ENCODE assay signal across 20 cellular contexts in genomic region chr5:102277059-102277621, GRCh38. TPM values are rescaled to one million over a fixed set of nuclear protein-coding genes. Genes with fewer than 3 reads are reported as not detected.
"Had no signal": no experiment of that assay in that cellular context is flagged by ENCODE, and none has a peak within 500 bp of the region (broad histone marks: within the 10 kb centered on the region; RNA-seq: fewer than 3 reads in every experiment).

No MANE protein-coding gene starts in this region.

- DNase-seq: activated CD4-positive, alpha-beta T cell treated with anti-CD3 and anti-CD28 coated beads for 36 hours; activated CD8-positive, alpha-beta memory T cell treated with anti-CD3 and anti-CD28 coated beads, Interleukin-2, amount 50 U/mL, for 4 hours; activated CD8-positive, alpha-beta T cell treated with anti-CD3 and anti-CD28 coated beads for 36 hours; activated naive CD8-positive, alpha-beta T cell treated with anti-CD3 and anti-CD28 coated beads, Interleukin-2, amount 10 ng/mL, durations not matched to agents 7 days and 5 days; aorta; endodermal cell; hypothalamus; mucosa of descending colon; sigmoid colon; stimulated activated CD4-positive, alpha-beta T cell treated with anti-CD3 and anti-CD28 coated beads, Interleukin-12 subunit alpha, Interleukin-12 subunit beta, amount 100 ng/mL, for 4 hours; stimulated activated CD4-positive, alpha-beta T cell treated with anti-CD3 and anti-CD28 coated beads, Interleukin-4, amount 100 ng/mL, for 1 hour; stomach; T-helper 9 cell; thyroid gland had no signal

- H3K27me3 ChIP-seq: breast epithelium, sigmoid colon, stomach, thyroid gland, vagina had no signal

- H3K4me3 ChIP-seq: breast epithelium, mucosa of descending colon, sigmoid colon, stomach, thyroid gland, vagina had no signal

- H3K27ac ChIP-seq: breast epithelium, sigmoid colon, stomach, thyroid gland, vagina, VCaP had no signal

- H3K36me3 ChIP-seq: breast epithelium, sigmoid colon, stomach, thyroid gland, vagina had no signal

- H3K9me3 ChIP-seq: breast epithelium, mucosa of descending colon, sigmoid colon, stomach, thyroid gland, vagina had no signal

- H3K4me1 ChIP-seq: breast epithelium, sigmoid colon, stomach, thyroid gland, vagina had no signal

- ATAC-seq: activated CD4-positive, alpha-beta T cell treated with anti-CD3 and anti-CD28 coated beads for 36 hours; activated CD8-positive, alpha-beta T cell treated with anti-CD3 and anti-CD28 coated beads for 36 hours; mucosa of descending colon had no signal

RNA-seq across cellular contexts. Expression of gene SLCO4C1, which starts 18.9 kb away (rescaled TPM):
- total RNA-seq: dermis microvascular lymphatic vessel endothelial cell, lung microvascular endothelial cell, pulmonary artery endothelial cell, vagina had no signal
